In genomic region chr20:58431134-58431533, GRCh38 we compare ENCODE assay signal across 19 cellular contexts.
"Had no signal": no experiment of that assay in that cellular context is flagged by ENCODE, and none has a peak within 500 bp of the region (broad histone marks: within the 10 kb centered on the region; RNA-seq: fewer than 3 reads in every experiment).

No MANE protein-coding gene starts in this region.

- H3K4me3 ChIP-seq: breast epithelium, left ventricle myocardium inferior, right atrium auricular region, suprapubic skin, upper lobe of left lung had no signal

- H3K27ac ChIP-seq: breast epithelium, foreskin keratinocyte, right atrium auricular region, suprapubic skin, upper lobe of left lung had no signal

- H3K36me3 ChIP-seq: breast epithelium, suprapubic skin had no signal

- H3K27me3 Mint-ChIP-seq: activated CD4-positive, alpha-beta T cell treated with anti-CD3 and anti-CD28 coated beads, Interleukin-2, amount 10 ng/mL, durations not matched to agents 7 days and 5 days; activated naive CD8-positive, alpha-beta T cell treated with anti-CD3 and anti-CD28 coated beads, Interleukin-2, amount 10 ng/mL, durations not matched to agents 7 days and 5 days had no signal

- H3K36me3 Mint-ChIP-seq: natural killer cell had no signal

- H3K4me3 Mint-ChIP-seq: activated CD4-positive, alpha-beta T cell treated with anti-CD3 and anti-CD28 coated beads, Interleukin-2, amount 10 ng/mL, durations not matched to agents 7 days and 5 days; activated naive CD8-positive, alpha-beta T cell treated with anti-CD3 and anti-CD28 coated beads, Interleukin-2, amount 10 ng/mL, durations not matched to agents 7 days and 5 days; natural killer cell; T-helper 2 cell treated with Interferon-gamma antibody and Interleukin-4, amounts not matched to agents 5 μg/mL and 100 μg/mL, for 36 hours had no signal

- DNase-seq: activated CD4-positive, alpha-beta T cell treated with anti-CD3 and anti-CD28 coated beads, Interleukin-2, amount 10 ng/mL, durations not matched to agents 7 days and 5 days; activated naive CD4-positive, alpha-beta T cell; activated naive CD8-positive, alpha-beta T cell treated with anti-CD3 and anti-CD28 coated beads, Interleukin-2, amount 10 ng/mL, durations not matched to agents 7 days and 5 days; activated T-cell treated with anti-CD3 and anti-CD28 coated beads for 4 hours; aorta; foreskin keratinocyte; glutamatergic neuron; hypothalamus; kidney; left ventricle myocardium inferior; natural killer cell; small intestine; stimulated activated CD4-positive, alpha-beta T cell treated with anti-CD3 and anti-CD28 coated beads, Interleukin-4, amount 100 ng/mL, for 24 hours; stimulated activated naive CD4-positive, alpha-beta T cell treated with Interleukin-2 at 50 U/mL for 16 hours; upper lobe of left lung had no signal

- H3K27me3 ChIP-seq: breast epithelium, foreskin keratinocyte, right atrium auricular region, suprapubic skin, upper lobe of left lung had no signal

- H3K27ac Mint-ChIP-seq: activated CD4-positive, alpha-beta T cell treated with anti-CD3 and anti-CD28 coated beads, Interleukin-2, amount 10 ng/mL, durations not matched to agents 7 days and 5 days; T-helper 2 cell treated with Interferon-gamma antibody and Interleukin-4, amounts not matched to agents 5 μg/mL and 100 μg/mL, for 36 hours had no signal

- FAIRE-seq: kidney, small intestine had no signal

- H3K9me3 Mint-ChIP-seq: activated CD4-positive, alpha-beta T cell treated with anti-CD3 and anti-CD28 coated beads, Interleukin-2, amount 10 ng/mL, durations not matched to agents 7 days and 5 days; natural killer cell; T-helper 2 cell treated with Interferon-gamma antibody and Interleukin-4, amounts not matched to agents 5 μg/mL and 100 μg/mL, for 36 hours had no signal

- H3K9me3 ChIP-seq: breast epithelium, right atrium auricular region, suprapubic skin, upper lobe of left lung had no signal

- H3K4me1 ChIP-seq: breast epithelium had no signal
